ENCODE assay signal across 25 cellular contexts in the genomic region with DNA sequence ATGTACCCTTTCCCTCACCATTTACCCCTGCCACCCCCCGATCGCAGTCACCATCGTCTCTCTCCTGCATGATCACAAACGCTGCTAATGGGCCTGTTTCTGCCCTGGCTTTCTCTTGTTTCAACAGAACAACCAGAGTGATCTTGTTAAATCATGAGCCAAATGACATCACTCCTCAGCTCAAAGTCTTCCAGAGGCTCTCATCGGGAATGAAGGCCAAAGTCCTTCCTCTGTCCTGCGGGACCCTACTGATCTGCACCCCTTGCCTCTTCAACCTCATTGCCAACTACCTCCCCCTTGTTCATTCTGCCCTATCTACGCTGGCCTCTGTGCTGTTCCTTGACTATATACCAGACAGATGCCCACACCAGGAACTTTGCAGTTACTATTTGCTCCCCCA.
"Had no signal": no experiment of that assay in that cellular context is flagged by ENCODE, and none has a peak within 500 bp of the region (broad histone marks: within the 10 kb centered on the region; RNA-seq: fewer than 3 reads in every experiment).

No MANE protein-coding gene starts in this region.

- H3K9me2 ChIP-seq: SK-N-SH had no signal

- H3K4me3 Mint-ChIP-seq: activated CD4-positive, alpha-beta T cell treated with anti-CD3 and anti-CD28 coated beads, Interleukin-2, amount 10 ng/mL, durations not matched to agents 7 days and 5 days; activated CD8-positive, alpha-beta memory T cell treated with anti-CD3 and anti-CD28 coated beads, Interleukin-2, amount 10 ng/mL, durations not matched to agents 7 days and 5 days; activated CD8-positive, alpha-beta T cell treated with anti-CD3 and anti-CD28 coated beads for 36 hours; activated naive CD4-positive, alpha-beta T cell treated with anti-CD3 and anti-CD28 coated beads, Interleukin-2, amount 50 U/mL, for 24 hours; activated T-helper 1 cell treated with anti-CD3 and anti-CD28 coated beads, Interleukin-12 subunit alpha, Interleukin-12 subunit beta, Interleukin-2, Interleukin-4 antibody, amounts not matched to agents 30 ng/mL and 10 ng/mL and 1 ng/mL, durations not matched to agents 14 hours and 24 hours and 36 hours; T-helper 2 cell treated with Interferon-gamma antibody and Interleukin-4, amounts not matched to agents 5 μg/mL and 100 μg/mL, for 36 hours had no signal

- ATAC-seq: activated CD8-positive, alpha-beta memory T cell treated with anti-CD3 and anti-CD28 coated beads, Interleukin-2, amount 10 ng/mL, durations not matched to agents 7 days and 5 days; activated CD8-positive, alpha-beta T cell treated with anti-CD3 and anti-CD28 coated beads for 36 hours; left lobe of liver had no signal

- H3K27ac ChIP-seq: breast epithelium, colonic mucosa, parathyroid adenoma, spleen, testis, upper lobe of left lung, WERI-Rb-1 had no signal

- H2AFZ ChIP-seq: parathyroid adenoma had no signal

- H3K9ac ChIP-seq: parathyroid adenoma, SK-N-SH had no signal

- DNase-seq: activated CD4-positive, alpha-beta T cell treated with anti-CD3 and anti-CD28 coated beads, Interleukin-2, amount 10 ng/mL, durations not matched to agents 7 days and 5 days; activated CD4-positive, CD25-positive, alpha-beta regulatory T cell treated with anti-CD3 and anti-CD28 coated beads, Interleukin-2, amount 50 U/mL, for 72 hours; activated CD8-positive, alpha-beta memory T cell treated with anti-CD3 and anti-CD28 coated beads, Interleukin-2, amount 10 ng/mL, durations not matched to agents 7 days and 5 days; activated CD8-positive, alpha-beta T cell treated with anti-CD3 and anti-CD28 coated beads for 36 hours; activated gamma-delta T cell treated with Interleukin-2 at 50 U/mL for 16 hours; colonic mucosa; kidney; nucleus accumbens; SK-N-SH; spleen; stimulated activated CD4-positive, alpha-beta T cell treated with anti-CD3 and anti-CD28 coated beads, Interleukin-4, amount 100 ng/mL, for 1 hour; stimulated activated naive CD4-positive, alpha-beta T cell; testis; upper lobe of left lung; WERI-Rb-1 had no signal

- H3K79me2 ChIP-seq: parathyroid adenoma had no signal

- FAIRE-seq: astrocyte, kidney, TTC549 had no signal

- H3K4me3 ChIP-seq: breast epithelium, colonic mucosa, esophagus muscularis mucosa, sigmoid colon, spleen, testis, upper lobe of left lung had no signal

- H3K4me1 ChIP-seq: breast epithelium, colonic mucosa, parathyroid adenoma, spleen, testis, upper lobe of left lung had no signal

- H3K36me3 ChIP-seq: breast epithelium, colonic mucosa, esophagus muscularis mucosa, sigmoid colon, spleen, upper lobe of left lung, WERI-Rb-1 had no signal

- H3K27me3 Mint-ChIP-seq: activated CD4-positive, alpha-beta T cell treated with anti-CD3 and anti-CD28 coated beads, Interleukin-2, amount 10 ng/mL, durations not matched to agents 7 days and 5 days; activated naive CD4-positive, alpha-beta T cell treated with anti-CD3 and anti-CD28 coated beads, Interleukin-2, amount 50 U/mL, for 24 hours had no signal

- H3K27me3 ChIP-seq: breast epithelium, colonic mucosa, esophagus muscularis mucosa, sigmoid colon, testis, upper lobe of left lung had no signal

- H3K4me2 ChIP-seq: SK-N-SH had no signal

- H3K27ac Mint-ChIP-seq: activated CD4-positive, alpha-beta T cell treated with anti-CD3 and anti-CD28 coated beads, Interleukin-2, amount 10 ng/mL, durations not matched to agents 7 days and 5 days; activated CD8-positive, alpha-beta memory T cell treated with anti-CD3 and anti-CD28 coated beads, Interleukin-2, amount 10 ng/mL, durations not matched to agents 7 days and 5 days; activated CD8-positive, alpha-beta T cell treated with anti-CD3 and anti-CD28 coated beads for 36 hours; activated naive CD4-positive, alpha-beta T cell treated with anti-CD3 and anti-CD28 coated beads, Interleukin-2, amount 50 U/mL, for 24 hours; activated T-helper 1 cell treated with anti-CD3 and anti-CD28 coated beads, Interleukin-12 subunit alpha, Interleukin-12 subunit beta, Interleukin-2, Interleukin-4 antibody, amounts not matched to agents 30 ng/mL and 10 ng/mL and 1 ng/mL, durations not matched to agents 14 hours and 24 hours and 36 hours; T-helper 2 cell treated with Interferon-gamma antibody and Interleukin-4, amounts not matched to agents 5 μg/mL and 100 μg/mL, for 36 hours had no signal

- H3K36me3 Mint-ChIP-seq: activated CD8-positive, alpha-beta memory T cell treated with anti-CD3 and anti-CD28 coated beads, Interleukin-2, amount 10 ng/mL, durations not matched to agents 7 days and 5 days; activated naive CD4-positive, alpha-beta T cell treated with anti-CD3 and anti-CD28 coated beads, Interleukin-2, amount 50 U/mL, for 24 hours had no signal

- H3K9me3 ChIP-seq: colonic mucosa, SK-N-SH, testis had no signal

- H3K9me3 Mint-ChIP-seq: activated CD8-positive, alpha-beta T cell treated with anti-CD3 and anti-CD28 coated beads for 36 hours; activated naive CD4-positive, alpha-beta T cell treated with anti-CD3 and anti-CD28 coated beads, Interleukin-2, amount 50 U/mL, for 24 hours; activated T-helper 1 cell treated with anti-CD3 and anti-CD28 coated beads, Interleukin-12 subunit alpha, Interleukin-12 subunit beta, Interleukin-2, Interleukin-4 antibody, amounts not matched to agents 30 ng/mL and 10 ng/mL and 1 ng/mL, durations not matched to agents 14 hours and 24 hours and 36 hours; T-helper 2 cell treated with Interferon-gamma antibody and Interleukin-4, amounts not matched to agents 5 μg/mL and 100 μg/mL, for 36 hours had no signal
